In genomic region chr20:60298647-60299046, GRCh38 we compare ENCODE assay signal across 25 cellular contexts.
DNase-seq lines count a peak whose midpoint lies in the region; ATAC-seq, FAIRE-seq and TF ChIP-seq lines count a peak whose summit lies in the region.
"Had no signal": no experiment of that assay in that cellular context is flagged by ENCODE, and none has a peak within 500 bp of the region (broad histone marks: within the 10 kb centered on the region; RNA-seq: fewer than 3 reads in every experiment).

No MANE protein-coding gene starts in this region.

- no peak overlapping the region for H3K4me3 ChIP-seq in DND-41 (ENCODE audit: low read depth in 1 of 2, low read length in 2 of 2)
- H3K4me3 ChIP-seq in neuronal stem cell (ENCODE audit: low read length in 2 of 2): no peak overlapping the region
- H3K4me3 ChIP-seq: BLaER1, GM12878 had no signal

- H3K14ac ChIP-seq in neuronal stem cell (ENCODE audit: low read length): no peak overlapping the region

- H3K36me3 ChIP-seq in DND-41 (ENCODE audit: insufficient read depth, low read length): peaks cover 72% of the 10 kb centered on the region
- no peaks in the 10 kb centered on the region; the same call in 1 of the 2 replicates for H3K36me3 ChIP-seq in KOPT-K1 (ENCODE audit: insufficient read depth, low read length)
- no peaks in the 10 kb centered on the region for H3K36me3 ChIP-seq in neuronal stem cell (replicated peaks in 1 of 2; ENCODE audit: control insufficient read depth in 2 of 2, insufficient read depth in 2 of 2, low read length in 2 of 2)
- H3K36me3 ChIP-seq: BE2C, BLaER1 had no signal

- H3K18ac ChIP-seq in neuronal stem cell (ENCODE audit: low read length): peak overlapping the region; percentile 5

- no peak overlapping the region for H3K23ac ChIP-seq in neuronal stem cell (ENCODE audit: low read depth, low read length, poor library complexity)

- peaks cover 90% of the 10 kb centered on the region for H3K79me2 ChIP-seq in DND-41 (ENCODE audit: insufficient read depth, low read length)

- H2AFZ ChIP-seq in DND-41 (ENCODE audit: low read depth, low read length): no peak overlapping the region
- no peak overlapping the region for H2AFZ ChIP-seq in neuronal stem cell (ENCODE audit: low read length)

- no peaks in the 10 kb centered on the region for H3K27me3 ChIP-seq in DND-41 (ENCODE audit: insufficient read depth, low read length, poor library complexity)
- no peaks in the 10 kb centered on the region for H3K27me3 ChIP-seq in neuronal stem cell (ENCODE audit: control insufficient read depth in 3 of 3, insufficient read depth in 3 of 3, low read depth in 1 of 3, low read length in 3 of 3)
- H3K27me3 ChIP-seq: BE2C, BLaER1 had no signal

- H3K4me1 ChIP-seq in DND-41 (ENCODE audit: insufficient read depth, low read length) (peaks cover 46% of the 10 kb centered on the region), neuronal stem cell (ENCODE audit: control insufficient read depth in 2 of 2, insufficient read depth in 1 of 2, low read depth in 1 of 2, low read length in 2 of 2) (peaks cover 0 to 2% of the 10 kb centered on the region in 2 donors)
- H3K4me1 ChIP-seq: BE2C, Caco-2 had no signal

- no peak overlapping the region for H2AK5ac ChIP-seq in neuronal stem cell (ENCODE audit: low read depth, low read length)

- no peak overlapping the region for H2BK12ac ChIP-seq in neuronal stem cell (ENCODE audit: low read length)

- no peak overlapping the region for H2BK120ac ChIP-seq in neuronal stem cell (ENCODE audit: low read depth, low read length)

- no peak overlapping the region for H2BK15ac ChIP-seq in neuronal stem cell (ENCODE audit: low read length)

- H3K9ac ChIP-seq in DND-41 (ENCODE audit: low read depth, low read length) (no peak overlapping the region), neuronal stem cell (ENCODE audit: low read depth, low read length, poor library complexity) (no peak overlapping the region)
- H3K9ac ChIP-seq: BLaER1 had no signal

- H3K79me1 ChIP-seq in neuronal stem cell (ENCODE audit: low read depth, low read length): no peaks in the 10 kb centered on the region

- H3K27ac ChIP-seq in C4-2B: peak overlapping the region; percentile 68; the same call in 1 of the 2 replicates
- peak overlapping the region; percentile 62 for H3K27ac ChIP-seq in DND-41 (ENCODE audit: low read length)
- H3K27ac ChIP-seq in KOPT-K1 (ENCODE audit: low read depth, low read length, poor library complexity, severe bottlenecking): peak overlapping the region; percentile 84
- no peak overlapping the region for H3K27ac ChIP-seq in neuronal stem cell (replicated peaks; ENCODE audit: low read length)
- H3K27ac ChIP-seq: BLaER1 had no signal

- H2BK5ac ChIP-seq in neuronal stem cell (ENCODE audit: low read length): no peak overlapping the region

- H4K91ac ChIP-seq in neuronal stem cell (ENCODE audit: low read depth, low read length, poor library complexity): no peak overlapping the region

- H4K20me1 ChIP-seq in DND-41 (ENCODE audit: insufficient read depth, low read length): peaks cover 25% of the 10 kb centered on the region
- H4K20me1 ChIP-seq: BLaER1 had no signal

- TF ChIP-seq CTCF in C4-2B (conservative IDR thresholded peaks at IDR 0.05) (no peak), DND-41 (IDR thresholded peaks at IDR 0.05; ENCODE audit: borderline replicate concordance, extremely low read depth, low read length, poor library complexity, severe bottlenecking) (no peak)

- H3K4ac ChIP-seq in neuronal stem cell (ENCODE audit: low read length): no peak overlapping the region

- no CpG with 5 or more reads among the region's 5 CpGs for WGBS in neuronal stem cell (ENCODE audit: extremely low coverage in 2 of 2, insufficient read length in 2 of 2, insufficient replicate concordance in 1 of 2), 2 donors

- no peak overlapping the region for H3K4me2 ChIP-seq in DND-41 (ENCODE audit: insufficient read depth, low read length)
- no peak overlapping the region for H3K4me2 ChIP-seq in neuronal stem cell (ENCODE audit: insufficient read depth, low read length, poor library complexity, severe bottlenecking)
- H3K4me2 ChIP-seq: BLaER1 had no signal

- no peak overlapping the region for H4K8ac ChIP-seq in neuronal stem cell (ENCODE audit: low read depth, low read length)

- DNase-seq in DND-41 (no peak), neuronal stem cell (ENCODE audit: low spot score) (no peak), RCC 7860 (ENCODE audit: low spot score) (no peak)
- no peak for DNase-seq in activated CD8-positive, alpha-beta memory T cell treated with anti-CD3 and anti-CD28 coated beads, Interleukin-2, amount 50 U/mL, for 48 hours
- DNase-seq: 8988T; ACHN; BE2C; C1 segment of cervical spinal cord; Calu3; CD4-positive, alpha-beta T cell; CD8-positive, alpha-beta T cell; DMS79 treated with DMSO at 0.1 percent for 48 hours; EL; GDM1 had no signal

- FAIRE-seq in RCC 7860 (lab: Jason Lieb, UNC): no peak
- FAIRE-seq: A204.1, D721Med, GM12878, GM12892, GM19239 had no signal

- ATAC-seq in DND-41 (ENCODE audit: insufficient read depth, low read depth) (no peak), GM18502 (IDR thresholded peaks at IDR 0.05; ENCODE audit: poor library complexity, unreplicated experiment) (no peak), GM21576 (IDR thresholded peaks at IDR 0.05; ENCODE audit: unreplicated experiment) (no peak)
- ATAC-seq: CD8-positive, alpha-beta T cell; GM12878 had no signal

- H3K9me3 ChIP-seq in DND-41 (ENCODE audit: insufficient read depth, low read length, severe bottlenecking) (no peaks in the 10 kb centered on the region), KOPT-K1 (ENCODE audit: insufficient read depth, low read length, poor library complexity, severe bottlenecking) (no peaks in the 10 kb centered on the region), neuronal stem cell (replicated peaks in 1 of 2; ENCODE audit: control insufficient read depth in 2 of 2, insufficient read depth in 1 of 2, low read depth in 1 of 2, low read length in 2 of 2) (peaks cover 0 to 2% of the 10 kb centered on the region in 2 donors)
- H3K9me3 ChIP-seq: BE2C, BLaER1, Caco-2 had no signal
